1 cellular context compared by ENCODE assay signal in the genomic region with DNA sequence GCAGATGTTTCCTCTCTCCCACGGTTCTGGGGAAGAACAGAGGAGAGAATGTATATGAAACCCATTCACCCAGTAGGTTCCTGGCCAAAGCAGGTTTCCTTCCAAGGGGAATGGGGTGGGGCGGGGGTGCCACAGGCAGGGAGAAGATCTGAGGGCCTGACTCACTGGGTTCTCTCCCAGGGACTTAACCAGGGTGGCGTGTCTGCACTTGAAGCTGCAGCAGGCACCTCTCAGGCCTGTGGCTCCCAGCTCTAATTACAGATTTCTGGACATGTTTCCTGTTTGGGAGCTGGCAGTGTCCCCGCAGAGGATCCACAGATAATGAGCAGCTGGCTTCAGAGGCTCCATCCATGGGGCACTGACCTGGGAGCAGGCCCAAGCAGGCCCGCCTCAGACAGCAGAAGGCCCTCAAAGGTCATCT.
TF ChIP-seq lines count a peak whose summit lies in the region.

No MANE protein-coding gene starts in this region.

TF ChIP-seq in IMR-90, 13 proteins besides CTCF, POLR2A, EP300 and RAD21:
- TF ChIP-seq NFE2L2 (IDR thresholded peaks at IDR 0.05; ENCODE audit: low read depth, low read length) (no peak), CHD1 (IDR thresholded peaks at IDR 0.05; ENCODE audit: low read depth, low read length) (no peak), FOS (IDR thresholded peaks at IDR 0.05; ENCODE audit: low read depth, low read length) (no peak), MXI1 (IDR thresholded peaks at IDR 0.05; ENCODE audit: borderline replicate concordance, low read depth, low read length) (no peak)
